In the genomic region with DNA sequence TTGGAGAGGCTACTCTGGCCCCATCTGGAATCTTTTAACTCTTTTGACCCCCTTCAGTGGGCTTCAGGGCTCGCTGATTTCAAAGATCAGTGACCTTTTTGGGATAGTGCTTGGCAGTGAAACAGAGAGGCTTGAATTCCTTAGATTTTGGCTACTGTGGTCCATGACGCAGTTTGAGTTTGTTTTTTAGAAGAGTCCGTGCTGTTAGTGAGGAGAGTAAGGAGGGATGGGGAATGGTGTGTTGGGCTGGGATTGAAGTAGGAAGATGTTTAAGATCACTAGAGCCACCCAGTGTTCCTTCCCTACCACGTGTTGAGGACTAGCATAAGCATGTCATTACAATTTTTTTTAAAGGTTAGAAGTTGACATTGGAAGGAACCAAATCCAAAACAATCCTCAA, we compare ENCODE assay signal across 25 cellular contexts. TPM values are rescaled to one million over a fixed set of nuclear protein-coding genes. Genes with fewer than 3 reads are reported as not detected.
DNase-seq lines count a peak whose midpoint lies in the region; ATAC-seq, FAIRE-seq and TF ChIP-seq lines count a peak whose summit lies in the region.
"Had no signal": no experiment of that assay in that cellular context is flagged by ENCODE, and none has a peak within 500 bp of the region (broad histone marks: within the 10 kb centered on the region; RNA-seq: fewer than 3 reads in every experiment).

No MANE protein-coding gene starts in this region.

- CTCF ChIA-PET in activated CD4-positive, alpha-beta T cell treated with anti-CD3 and anti-CD28 coated beads for 36 hours (lab: Charles Lee), result interaction anchor here (0.6 kb wide), 1 partner anchor 545 kb away, joined by 3 read pairs; no protein-coding TSS in a partner anchor

- H3K4me3 ChIP-seq in bronchial epithelial cell (ENCODE audit: low read depth, low read length), result no peak overlapping the region
- H3K4me3 ChIP-seq in tibial nerve, result no peak overlapping the region
- H3K4me3 ChIP-seq in colonic mucosa, result no peak overlapping the region
- H3K4me3 ChIP-seq: BLaER1 treated with 17β-estradiol and CSF1 and Interleukin-3, amounts not matched to agents 10 nM and 100 nM; Peyer's patch had no signal

- POLR2A ChIA-PET in activated CD4-positive, alpha-beta T cell treated with anti-CD3 and anti-CD28 coated beads for 36 hours (lab: Charles Lee), result no interaction called here

- no peak for ATAC-seq in GM21825 (IDR thresholded peaks at IDR 0.05; ENCODE audit: unreplicated experiment)
- ATAC-seq in activated CD4-positive, alpha-beta T cell treated with anti-CD3 and anti-CD28 coated beads for 36 hours, result no peak

- H3K4me1 Mint-ChIP-seq in nephron progenitor cell, result peaks cover 40% of the 10 kb centered on the region
- peaks cover under 1% of the 10 kb centered on the region for H3K4me1 Mint-ChIP-seq in activated CD4-positive, alpha-beta T cell treated with anti-CD3 and anti-CD28 coated beads for 36 hours

- H3K4me3 Mint-ChIP-seq in nephron progenitor cell, result peak overlapping the region; percentile 7
- H3K4me3 Mint-ChIP-seq in activated CD4-positive, alpha-beta T cell treated with anti-CD3 and anti-CD28 coated beads for 36 hours, result no peak overlapping the region
- H3K4me3 Mint-ChIP-seq: CD4-positive, alpha-beta memory T cell had no signal

- H3K9me3 Mint-ChIP-seq in nephron progenitor cell, result no peaks in the 10 kb centered on the region
- H3K9me3 Mint-ChIP-seq in activated CD4-positive, alpha-beta T cell treated with anti-CD3 and anti-CD28 coated beads for 36 hours (ENCODE audit: low read depth), result no peaks in the 10 kb centered on the region
- H3K9me3 Mint-ChIP-seq: CD4-positive, alpha-beta memory T cell had no signal

- H3K27me3 ChIP-seq in bronchial epithelial cell (ENCODE audit: control insufficient read depth, insufficient read depth, low read length) (no peaks in the 10 kb centered on the region), tibial nerve (peaks cover 0 to 22% of the 10 kb centered on the region in 2 donors), colonic mucosa (no peaks in the 10 kb centered on the region)
- H3K27me3 ChIP-seq: BLaER1 treated with 17β-estradiol and CSF1 and Interleukin-3, amounts not matched to agents 10 nM and 100 nM; Peyer's patch had no signal

- no peak for DNase-seq in bronchial epithelial cell (ENCODE audit: low read depth)
- peak; percentile 23 for DNase-seq in nephron progenitor cell
- DNase-seq in tibial nerve (ENCODE audit: low spot score in 2 of 2), result no peak
- DNase-seq in MV-4-11 (lab: John Stamatoyannopoulos, UW), result no peak
- no peak for DNase-seq in colonic mucosa
- DNase-seq in activated CD4-positive, alpha-beta T cell treated with anti-CD3 and anti-CD28 coated beads for 36 hours, result no peak
- DNase-seq: CD4-positive, alpha-beta memory T cell; COR-L47; DMS53; H7; Karpas-422; NCI-H1436; NCI-H187; NCI-H2081 treated with DMSO at 0.1 percent for 48 hours; NCI-H2171 treated with DMSO at 0.1 percent for 48 hours; NCI-H345; Peyer's patch; SHP77 treated with DMSO at 0.1 percent for 48 hours had no signal

- peak overlapping the region; percentile 70 for H3K27ac Mint-ChIP-seq in nephron progenitor cell
- H3K27ac Mint-ChIP-seq in activated CD4-positive, alpha-beta T cell treated with anti-CD3 and anti-CD28 coated beads for 36 hours, result no peak overlapping the region
- H3K27ac Mint-ChIP-seq: CD4-positive, alpha-beta memory T cell had no signal

- TF ChIP-seq CTCF in C4-2B (conservative IDR thresholded peaks at IDR 0.05) (no peak), bronchial epithelial cell (IDR thresholded peaks at IDR 0.05; ENCODE audit: insufficient read depth, low read length, severe bottlenecking) (no peak), nephron progenitor cell (IDR thresholded peaks at IDR 0.05) (no peak), tibial nerve (IDR thresholded peaks at IDR 0.05) (no peak), colonic mucosa (IDR thresholded peaks at IDR 0.05) (no peak)

- peaks cover 8% of the 10 kb centered on the region for H3K27me3 Mint-ChIP-seq in nephron progenitor cell (ENCODE audit: low read depth, poor library complexity)
- H3K27me3 Mint-ChIP-seq in activated CD4-positive, alpha-beta T cell treated with anti-CD3 and anti-CD28 coated beads for 36 hours, result peaks cover 23% of the 10 kb centered on the region

- no peak overlapping the region for H3K9ac ChIP-seq in colonic mucosa (ENCODE audit: low read depth in 2 of 2, low read length in 2 of 2)
- H3K9ac ChIP-seq: BLaER1 treated with 17β-estradiol and CSF1 and Interleukin-3, amounts not matched to agents 10 nM and 100 nM had no signal

- H3K4me1 ChIP-seq in tibial nerve, result peaks cover 0 to 50% (median 3%) of the 10 kb centered on the region in 4 donors
- no peaks in the 10 kb centered on the region for H3K4me1 ChIP-seq in colonic mucosa
- H3K4me1 ChIP-seq: Peyer's patch had no signal

- H3K36me3 Mint-ChIP-seq in nephron progenitor cell (ENCODE audit: low read depth), result no peaks in the 10 kb centered on the region
- no peaks in the 10 kb centered on the region for H3K36me3 Mint-ChIP-seq in activated CD4-positive, alpha-beta T cell treated with anti-CD3 and anti-CD28 coated beads for 36 hours (ENCODE audit: low read depth)
- H3K36me3 Mint-ChIP-seq: CD4-positive, alpha-beta memory T cell had no signal

- H3K27ac ChIP-seq in C4-2B (peak overlapping the region; percentile 71), tibial nerve (peak overlapping the region in 3 of 4 donors; percentile 5 to 76 (median 63)), colonic mucosa (no peak overlapping the region)
- H3K27ac ChIP-seq: BLaER1 treated with 17β-estradiol and CSF1 and Interleukin-3, amounts not matched to agents 10 nM and 100 nM; Peyer's patch had no signal

- FAIRE-seq in bronchial epithelial cell (lab: Jason Lieb, UNC), result peak; percentile 7
- FAIRE-seq: G401.6 had no signal

- H3K9me3 ChIP-seq in tibial nerve, result no peaks in the 10 kb centered on the region
- H3K9me3 ChIP-seq in colonic mucosa, result no peaks in the 10 kb centered on the region
- H3K9me3 ChIP-seq: BLaER1 treated with 17β-estradiol and CSF1 and Interleukin-3, amounts not matched to agents 10 nM and 100 nM; Peyer's patch had no signal

- 25 to 37% methylated on average over 4 of the region's 4 CpGs for WGBS in tibial nerve, 2 donors

- peak in 1 of 2 donors; percentile 40 for TF ChIP-seq EP300 in tibial nerve (IDR thresholded peaks at IDR 0.05)

- H3K36me3 ChIP-seq in bronchial epithelial cell (ENCODE audit: control insufficient read depth, insufficient read depth, low read length) (no peaks in the 10 kb centered on the region), tibial nerve (no peaks in the 10 kb centered on the region), colonic mucosa (no peaks in the 10 kb centered on the region)
- H3K36me3 ChIP-seq: BLaER1 treated with 17β-estradiol and CSF1 and Interleukin-3, amounts not matched to agents 10 nM and 100 nM; Peyer's patch had no signal

- no peak for TF ChIP-seq POLR2A in tibial nerve (IDR thresholded peaks at IDR 0.05)

- intact Hi-C loops in colonic mucosa (cut with DNase I), result no loop called here
- intact Hi-C loops in activated CD4-positive, alpha-beta T cell treated with anti-CD3 and anti-CD28 coated beads for 36 hours (cut with DNase I, micrococcal nuclease), result no loop called here

RNA-seq across cellular contexts. Expression of gene TMEM30B, which starts 16.4 kb away (rescaled TPM):
- total RNA-seq in bronchial epithelial cell (10.5 and 15.7 TPM in 2 replicates), tibial nerve (10 to 100 TPM; 15.6 to 47.6 (median 39.9) TPM), colonic mucosa (10 to 100 TPM; 68.2 to 77.1 TPM)
- total RNA-seq in activated CD4-positive, alpha-beta T cell treated with anti-CD3 and anti-CD28 coated beads for 36 hours, result 1 to 10 TPM; 1.3 to 2.1 TPM
- total RNA-seq: A172, Daoy, OCI-LY7 had no signal

RNA-seq across cellular contexts. Expression of gene PRKCH, which starts 56.7 kb away (rescaled TPM):
- total RNA-seq in bronchial epithelial cell (24.5 and 52.6 TPM in 2 replicates), tibial nerve (10 to 100 TPM; 26.4 to 33.9 (median 29.2) TPM), colonic mucosa (10 to 100 TPM; 11.4 to 11.5 TPM)
- 100 to 1,000 TPM; 109 to 145 TPM for total RNA-seq in activated CD4-positive, alpha-beta T cell treated with anti-CD3 and anti-CD28 coated beads for 36 hours
